34 cellular contexts compared by ENCODE assay signal in genomic region chr10:30300728-30301127, GRCh38.
"Had no signal": no experiment of that assay in that cellular context is flagged by ENCODE, and none has a peak within 500 bp of the region (broad histone marks: within the 10 kb centered on the region; RNA-seq: fewer than 3 reads in every experiment).

No MANE protein-coding gene starts in this region.

- H3K4me3 ChIP-seq: MG63 had no signal

- H3K27me3 ChIP-seq: MG63 had no signal

- DNase-seq: Karpas-422, Kasumi-1, MG63, MM.1S, MV-4-11, NCI-H1048, NCI-H1092, NCI-H1092 treated with DMSO at 0.1 percent for 48 hours, NCI-H1105, NCI-H1105 treated with DMSO at 0.1 percent for 48 hours, NCI-H1417, NCI-H1417 treated with DMSO at 0.1 percent for 48 hours, NCI-H1436, NCI-H1436 treated with DMSO at 0.1 percent for 48 hours, NCI-H146, NCI-H1694, NCI-H1694 treated with DMSO at 0.1 percent for 48 hours, NCI-H187, NCI-H187 treated with DMSO at 0.1 percent for 48 hours, NCI-H1930, NCI-H2029, NCI-H2029 treated with DMSO at 0.1 percent for 48 hours, NCI-H2081, NCI-H2081 treated with DMSO at 0.1 percent for 48 hours, NCI-H2107, NCI-H2171, NCI-H2171 treated with DMSO at 0.1 percent for 48 hours, NCI-H2227 treated with DMSO at 0.1 percent for 48 hours, NCI-H226, NCI-H345, NCI-H446, NCI-H446 treated with DMSO at 0.1 percent for 48 hours, NCI-H510A, NCI-H510A treated with DMSO at 0.1 percent for 48 hours had no signal
